In genomic region chr22:50186181-50186731, GRCh38 we compare ENCODE assay signal across 8 cellular contexts. TPM values are rescaled to one million over a fixed set of nuclear protein-coding genes. Genes with fewer than 3 reads are reported as not detected.
DNase-seq lines count a peak whose midpoint lies in the region; ATAC-seq and TF ChIP-seq lines count a peak whose summit lies in the region.

No MANE protein-coding gene starts in this region.

- peak overlapping the region; percentile 99 for H3K9ac ChIP-seq in SU-DHL-6 (ENCODE audit: low read length)

- peak overlapping the region; percentile 99 for H3K27ac ChIP-seq in SU-DHL-6 (ENCODE audit: low read depth, low read length)
- peak overlapping the region; percentile 48 for H3K27ac ChIP-seq in psoas muscle

- no peaks in the 10 kb centered on the region for H3K36me3 ChIP-seq in SU-DHL-6 (ENCODE audit: low read length)
- H3K36me3 ChIP-seq in psoas muscle (ENCODE audit: insufficient read depth in 1 of 2, low read depth in 1 of 2): no peaks in the 10 kb centered on the region

- H3K4me1 ChIP-seq in psoas muscle: peaks cover 26% of the 10 kb centered on the region

- peaks cover 44% of the 10 kb centered on the region for H3F3A ChIP-seq in SU-DHL-6 (ENCODE audit: insufficient read depth)

- intact Hi-C loops in psoas muscle (cut with DNase I): loop anchor here in 1 of 2 donors (10.0 kb wide), 1 partner anchor 261 kb away; no protein-coding TSS in a partner anchor

- ATAC-seq in psoas muscle (peak in 2 of 4 donors; percentile 13 to 27), HG03095 (IDR thresholded peaks at IDR 0.05; ENCODE audit: unreplicated experiment) (no peak), left lobe of liver (no peak), GM21786 (IDR thresholded peaks at IDR 0.05; ENCODE audit: unreplicated experiment) (no peak), HG03135 (IDR thresholded peaks at IDR 0.05; ENCODE audit: unreplicated experiment) (no peak)

- WGBS in psoas muscle, 3 donors: 0 to 4% (median 2%) methylated on average over 5 to 47 of the region's 47 CpGs

- H3K4me2 ChIP-seq in SU-DHL-6 (ENCODE audit: low read depth, low read length, poor library complexity, severe bottlenecking): peak overlapping the region; percentile 81

- TF ChIP-seq CTCF in SU-DHL-6 (IDR thresholded peaks at IDR 0.05; ENCODE audit: insufficient read depth, low read length, poor library complexity, severe bottlenecking) (no peak), foreskin fibroblast (IDR thresholded peaks at IDR 0.05; ENCODE audit: low read depth, low read length) (no peak), psoas muscle (IDR thresholded peaks at IDR 0.05) (no peak)

- H4K20me1 ChIP-seq in SU-DHL-6 (ENCODE audit: low read depth, low read length): no peaks in the 10 kb centered on the region

- H2AFZ ChIP-seq in SU-DHL-6 (ENCODE audit: low read depth, low read length, severe bottlenecking): no peak overlapping the region

- H3K27me3 ChIP-seq in SU-DHL-6 (ENCODE audit: low read length): no peaks in the 10 kb centered on the region
- no peaks in the 10 kb centered on the region for H3K27me3 ChIP-seq in psoas muscle (ENCODE audit: insufficient read depth in 3 of 3, low read length in 2 of 3)

- H3K9me3 ChIP-seq in SU-DHL-6 (ENCODE audit: insufficient read depth, low read length) (no peaks in the 10 kb centered on the region), psoas muscle (no peaks in the 10 kb centered on the region)

- DNase-seq in foreskin fibroblast (peak in 1 of 2 donors; percentile 29), psoas muscle (peak; percentile 30 to 59), left lobe of liver (ENCODE audit: low spot score) (no peak)

- H3K4me3 ChIP-seq in GM08714 (ENCODE audit: low read length) (peak overlapping the region; percentile 77), SU-DHL-6 (ENCODE audit: insufficient read depth, low read length, poor library complexity, severe bottlenecking) (peak overlapping the region; percentile 76), foreskin fibroblast (ENCODE audit: low read depth in 1 of 2, low read length in 2 of 2) (peak overlapping the region; percentile 65 to 67), psoas muscle (peak overlapping the region; percentile 79)

- H3K79me2 ChIP-seq in SU-DHL-6 (ENCODE audit: insufficient read depth, low read length): peaks cover 24% of the 10 kb centered on the region

- no peaks in the 10 kb centered on the region for H3K9me2 ChIP-seq in SU-DHL-6 (replicated peaks; ENCODE audit: insufficient read depth, low read length)

RNA-seq across cellular contexts. Expression of gene TRABD, which starts 0.5 kb away (rescaled TPM):
- 10 to 100 TPM; 19.9 to 29.5 (median 24.0) TPM for total RNA-seq in psoas muscle
- 10 to 100 TPM; 30.6 to 52.1 (median 46.8) TPM for polyA plus RNA-seq in psoas muscle
- total RNA-seq in left lobe of liver: 25.9 TPM

RNA-seq across cellular contexts. Expression of gene SELENOO, which starts 14.6 kb away (rescaled TPM):
- 10 to 100 TPM in 3 of 4 donors, 1 to 10 TPM in 1; 10.0 to 26.6 (median 15.9) TPM for total RNA-seq in psoas muscle
- polyA plus RNA-seq in psoas muscle: 10 to 100 TPM; 18.0 to 22.3 (median 20.6) TPM
- total RNA-seq in left lobe of liver: 85.2 TPM

RNA-seq across cellular contexts. Expression of gene PANX2, which starts 15.7 kb away (rescaled TPM):
- under 1 TPM in 3 of 4 donors, not detected in 1; 0.16 to 0.69 (median 0.25) TPM for total RNA-seq in psoas muscle
- under 1 TPM; 0.03 to 0.09 (median 0.04) TPM for polyA plus RNA-seq in psoas muscle
- 10.6 TPM for total RNA-seq in left lobe of liver

RNA-seq across cellular contexts. Expression of gene TUBGCP6, which starts 58.6 kb away (rescaled TPM):
- 10 to 100 TPM; 18.0 to 21.8 (median 19.0) TPM for total RNA-seq in psoas muscle
- 10 to 100 TPM in 2 of 3 donors, 1 to 10 TPM in 1; 9.5 to 11.2 (median 10.6) TPM for polyA plus RNA-seq in psoas muscle
- 21.3 TPM for total RNA-seq in left lobe of liver
